In the genomic region with DNA sequence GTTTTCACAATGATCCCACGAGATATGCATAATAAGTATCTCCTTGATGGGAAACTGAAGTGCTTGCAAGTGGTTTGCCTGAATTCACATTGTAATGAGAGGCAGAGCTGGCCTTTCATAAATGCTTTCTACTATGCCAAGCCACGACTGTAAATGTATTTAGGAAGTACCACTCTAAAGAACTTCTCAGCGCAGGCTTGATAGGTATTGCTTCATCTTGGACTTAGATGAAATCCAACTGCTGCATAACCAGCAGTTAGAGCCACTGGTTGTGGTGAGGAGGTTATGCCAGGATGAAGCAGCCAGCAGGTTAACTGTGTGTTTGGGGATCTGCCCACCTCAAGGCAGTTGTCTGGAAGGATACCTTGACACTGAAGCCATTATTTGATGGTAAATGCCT, we compare ENCODE assay signal across 15 cellular contexts. TPM values are rescaled to one million over a fixed set of nuclear protein-coding genes. Genes with fewer than 3 reads are reported as not detected.
DNase-seq lines count a peak whose midpoint lies in the region; ATAC-seq and TF ChIP-seq lines count a peak whose summit lies in the region.
"Had no signal": no experiment of that assay in that cellular context is flagged by ENCODE, and none has a peak within 500 bp of the region (broad histone marks: within the 10 kb centered on the region; RNA-seq: fewer than 3 reads in every experiment).

No MANE protein-coding gene starts in this region.

- H3K23ac ChIP-seq in trophoblast cell (ENCODE audit: low read length): no peak overlapping the region

- no peaks in the 10 kb centered on the region for H3K79me2 ChIP-seq in trophoblast cell (ENCODE audit: control insufficient read depth, insufficient read depth, low read length, poor library complexity)

- peak overlapping the region; percentile 8 for H2BK12ac ChIP-seq in trophoblast cell (ENCODE audit: low read length)

- no peak overlapping the region for H2AFZ ChIP-seq in trophoblast cell (ENCODE audit: insufficient read depth, low read length, poor library complexity)

- H3K4me3 ChIP-seq in choroid plexus epithelial cell (ENCODE audit: low read depth, low read length): no peak overlapping the region
- H3K4me3 ChIP-seq in trophoblast cell (ENCODE audit: low read depth, low read length): no peak overlapping the region
- H3K4me3 ChIP-seq: BLaER1 treated with 17β-estradiol and CSF1 and Interleukin-3, amounts not matched to agents 10 nM and 100 nM had no signal

- no peak for ATAC-seq in HG03565 (IDR thresholded peaks at IDR 0.05; ENCODE audit: unreplicated experiment)
- no peak for ATAC-seq in HG03520 (IDR thresholded peaks at IDR 0.05; ENCODE audit: unreplicated experiment)
- ATAC-seq: stimulated activated memory B cell treated with anti-CD40 and anti-IgM and Interleukin-4, amounts not matched to agents 10 μg/mL and 1 μg/mL and 100 μg/mL, for 72 hours had no signal

- H3K4me1 ChIP-seq in trophoblast cell (ENCODE audit: control insufficient read depth in 1 of 2, insufficient read depth in 2 of 2, low read length in 2 of 2): peaks cover 10 to 16% of the 10 kb centered on the region in 2 experiments
- H3K4me1 ChIP-seq: BLaER1 treated with 17β-estradiol and CSF1 and Interleukin-3, amounts not matched to agents 10 nM and 100 nM had no signal

- intact Hi-C loops in posterior vena cava (cut with DNase I): no loop called here

- H2BK120ac ChIP-seq in trophoblast cell (ENCODE audit: insufficient read depth, low read length, poor library complexity): no peak overlapping the region

- no peak overlapping the region for H3K27ac ChIP-seq in trophoblast cell (ENCODE audit: low read depth, low read length)
- H3K27ac ChIP-seq: BLaER1 treated with 17β-estradiol and CSF1 and Interleukin-3, amounts not matched to agents 10 nM and 100 nM had no signal

- no peaks in the 10 kb centered on the region for H3K36me3 ChIP-seq in trophoblast cell (ENCODE audit: control insufficient read depth in 1 of 2, insufficient read depth in 2 of 2, low read length in 2 of 2)
- H3K36me3 ChIP-seq: BLaER1 treated with 17β-estradiol and CSF1 and Interleukin-3, amounts not matched to agents 10 nM and 100 nM had no signal

- no peak for TF ChIP-seq CTCF in choroid plexus epithelial cell (conservative IDR thresholded peaks at IDR 0.05; ENCODE audit: low read depth, low read length)

- H3K4ac ChIP-seq in trophoblast cell (ENCODE audit: low read depth, low read length): no peak overlapping the region

- H3K27me3 ChIP-seq in trophoblast cell (ENCODE audit: insufficient read depth, low read length): no peaks in the 10 kb centered on the region
- H3K27me3 ChIP-seq: BLaER1 treated with 17β-estradiol and CSF1 and Interleukin-3, amounts not matched to agents 10 nM and 100 nM had no signal

- WGBS in trophoblast cell (ENCODE audit: extremely low coverage, insufficient coverage, insufficient read length): no CpG with 5 or more reads among the region's 3 CpGs

- H2BK5ac ChIP-seq in trophoblast cell (ENCODE audit: low read depth, low read length, poor library complexity): no peak overlapping the region

- no peak overlapping the region for H3K14ac ChIP-seq in trophoblast cell (ENCODE audit: low read length)

- H3K18ac ChIP-seq in trophoblast cell (ENCODE audit: low read length): no peak overlapping the region

- H2AK5ac ChIP-seq in trophoblast cell (ENCODE audit: low read length): no peak overlapping the region

- H4K91ac ChIP-seq in trophoblast cell (ENCODE audit: low read depth, low read length): no peak overlapping the region

- H4K12ac ChIP-seq in trophoblast cell (ENCODE audit: low read depth, low read length): no peak overlapping the region

- H3K9ac ChIP-seq in trophoblast cell (ENCODE audit: low read length): no peak overlapping the region
- H3K9ac ChIP-seq: BLaER1 treated with 17β-estradiol and CSF1 and Interleukin-3, amounts not matched to agents 10 nM and 100 nM had no signal

- DNase-seq in HCEC 1CT (peak; percentile 12), NCI-H226 (peak; percentile 62), choroid plexus epithelial cell (ENCODE audit: low read depth) (peak; percentile 69), trophoblast cell (no peak), posterior vena cava (ENCODE audit: low spot score) (no peak), foreskin melanocyte (no peak)
- DNase-seq: activated T-cell treated with anti-CD3 and anti-CD28 coated beads for 4 hours, amniotic stem cell, kidney glomerular epithelial cell had no signal

- H3K79me1 ChIP-seq in trophoblast cell (ENCODE audit: low read length): peaks cover 6% of the 10 kb centered on the region

- H4K8ac ChIP-seq in trophoblast cell (ENCODE audit: low read depth, low read length): no peak overlapping the region

- H3K4me2 ChIP-seq in trophoblast cell (ENCODE audit: low read length): no peak overlapping the region
- H3K4me2 ChIP-seq: BLaER1 treated with 17β-estradiol and CSF1 and Interleukin-3, amounts not matched to agents 10 nM and 100 nM had no signal

- no peaks in the 10 kb centered on the region for H3K9me3 ChIP-seq in trophoblast cell (ENCODE audit: insufficient read depth, low read depth, low read length)

RNA-seq across cellular contexts. Expression of a gene that starts 26.8 kb away (rescaled TPM):
- polyA plus RNA-seq in trophoblast cell (2013): 0.62 and 0.69 TPM in 2 replicates
- not detected for total RNA-seq in posterior vena cava
- total RNA-seq: dermis microvascular lymphatic vessel endothelial cell, myocyte had no signal

Comparison
In these comparisons a context has a peak if more than half of its experiments do, and no peak if none do; other contexts are left out.
1. DNase-seq: peak in HCEC 1CT (single experiment), NCI-H226 (single experiment) and choroid plexus epithelial cell (single experiment); none in trophoblast cell (0 of 2), posterior vena cava (single experiment) and foreskin melanocyte (single experiment).